In genomic region chr7:78438433-78438832, GRCh38 we compare ENCODE assay signal across 12 cellular contexts.
"Had no signal": no experiment of that assay in that cellular context is flagged by ENCODE, and none has a peak within 500 bp of the region (broad histone marks: within the 10 kb centered on the region; RNA-seq: fewer than 3 reads in every experiment).

No MANE protein-coding gene starts in this region.

- H3K27ac ChIP-seq: neutrophil, skin epidermis, stomach, tibial nerve, vagina had no signal

- H3K4me3 ChIP-seq: skin epidermis, stomach, tibial nerve, vagina had no signal

- H3K9me3 ChIP-seq: neutrophil, stomach, tibial nerve, vagina had no signal

- H3K4me1 ChIP-seq: stomach, tibial nerve had no signal

- H3K36me3 ChIP-seq: neutrophil, stomach, tibial nerve, vagina had no signal

- ATAC-seq: esophagus mucosa; left cardiac atrium; naive thymus-derived CD4-positive, alpha-beta T cell had no signal

- DNase-seq: activated CD4-positive, alpha-beta T cell treated with anti-CD3 and anti-CD28 coated beads, Interleukin-2, amount 50 U/mL, for 1 hour; activated T-cell treated with anti-CD3 and anti-CD28 coated beads for 4 hours; cerebellar nuclear complex; glutamatergic neuron; left cardiac atrium; naive thymus-derived CD4-positive, alpha-beta T cell; stomach had no signal

- H3K27me3 ChIP-seq: neutrophil, stomach, tibial nerve, vagina had no signal
